2 cellular contexts compared by ENCODE assay signal in genomic region chr4:139239127-139239772, GRCh38.
TF ChIP-seq lines count a peak whose summit lies in the region.

No MANE protein-coding gene starts in this region.

TF ChIP-seq in HepG2, 621 proteins besides CTCF, POLR2A, EP300 and RAD21:
- TF ChIP-seq DRAP1 (CRISPR knock-in tag; IDR thresholded peaks at IDR 0.05) (no peak), SRF (IDR thresholded peaks at IDR 0.05; ENCODE audit: low read depth, low read length) (peak; percentile 56; the same call in 1 of the 2 replicates)

TF ChIP-seq in WTC11, 78 proteins besides CTCF, POLR2A, EP300 and RAD21:
- TF ChIP-seq TEAD4 (CRISPR knock-in tag; IDR thresholded peaks at IDR 0.05) = no peak
- TF ChIP-seq ZNF425 (CRISPR knock-in tag; conservative IDR thresholded peaks at IDR 0.05) = no peak
- TF ChIP-seq CREM (CRISPR knock-in tag; IDR thresholded peaks at IDR 0.05) = no peak
- TF ChIP-seq SMAD4 (CRISPR knock-in tag; IDR thresholded peaks at IDR 0.05) = no peak
- no peak for TF ChIP-seq CBFB (CRISPR knock-in tag; IDR thresholded peaks at IDR 0.05; ENCODE audit: low read depth)
- TF ChIP-seq AFF4 (CRISPR knock-in tag; IDR thresholded peaks at IDR 0.05; ENCODE audit: borderline replicate concordance) = no peak
- TF ChIP-seq ZSCAN18 (CRISPR knock-in tag; IDR thresholded peaks at IDR 0.05) = no peak
- no peak for TF ChIP-seq GABPB1 (CRISPR knock-in tag; IDR thresholded peaks at IDR 0.05)
- no peak for TF ChIP-seq ZNF512 (CRISPR knock-in tag; IDR thresholded peaks at IDR 0.05; ENCODE audit: borderline replicate concordance)
- TF ChIP-seq FOXP4 (CRISPR knock-in tag; IDR thresholded peaks at IDR 0.05) = no peak
- TF ChIP-seq CREB1 (CRISPR knock-in tag; IDR thresholded peaks at IDR 0.05) = no peak
- TF ChIP-seq RORB (CRISPR knock-in tag; IDR thresholded peaks at IDR 0.05) = no peak
- no peak for TF ChIP-seq MXD4 (CRISPR knock-in tag; IDR thresholded peaks at IDR 0.05; ENCODE audit: borderline replicate concordance)
- no peak for TF ChIP-seq ERG (CRISPR knock-in tag; IDR thresholded peaks at IDR 0.05)
